ENCODE assay signal across 8 cellular contexts in the genomic region with DNA sequence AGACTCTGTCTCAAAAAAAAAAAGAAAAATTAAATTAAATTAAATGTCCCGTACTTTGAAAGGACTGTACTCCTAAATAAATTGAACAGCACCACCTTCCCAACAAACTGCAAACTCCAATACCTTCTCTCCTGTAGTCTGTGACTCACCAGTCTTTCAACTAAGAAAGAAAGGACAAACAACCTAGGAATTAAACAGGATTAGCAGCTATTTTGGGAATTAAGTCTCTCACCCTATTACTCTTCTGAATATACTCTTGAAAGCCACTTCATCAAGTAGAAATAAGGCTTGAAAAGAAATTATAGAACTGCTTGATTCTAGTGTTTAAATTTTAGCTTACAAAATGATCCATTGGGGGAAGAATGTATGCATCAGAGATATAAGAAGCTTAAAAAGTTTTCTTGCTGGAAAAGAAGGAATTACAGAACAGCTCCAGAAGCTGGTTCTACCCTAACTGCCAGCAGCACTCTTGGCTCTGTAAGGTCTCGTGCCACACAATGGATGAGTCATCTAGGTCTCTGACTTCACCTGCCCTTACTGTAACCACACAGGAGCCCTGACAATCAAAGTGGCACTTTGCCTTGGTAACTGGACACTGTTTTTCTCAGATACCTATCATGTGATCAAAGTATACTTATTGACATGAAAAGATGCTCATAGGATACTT. TPM values are rescaled to one million over a fixed set of nuclear protein-coding genes. Genes with fewer than 3 reads are reported as not detected.
A peak's percentile ranks its signal among the peaks of the same experiment; 100 is the strongest.
DNase-seq lines count a peak whose midpoint lies in the region; ATAC-seq lines count a peak whose summit lies in the region.

No MANE protein-coding gene starts in this region.

- DNase-seq in T-helper 2 cell treated with Interferon-gamma antibody and Interleukin-4, amounts not matched to agents 5 μg/mL and 100 μg/mL, for 36 hours (ENCODE audit: low spot score), result peak; percentile 46
- DNase-seq in effector memory CD8-positive, alpha-beta T cell, result no peak
- peak; percentile 31 for DNase-seq in stimulated activated CD4-positive, alpha-beta T cell treated with anti-CD3 and anti-CD28 coated beads, Interleukin-2, amount 100 ng/mL, for 4 hours (ENCODE audit: low read depth)
- DNase-seq in right cardiac atrium, result no peak
- no peak for DNase-seq in Ammon's horn (ENCODE audit: low spot score)

- H3K4me1 ChIP-seq in HUES48 (ENCODE audit: control insufficient read depth, insufficient read depth, low read length) (peaks cover 21% of the 10 kb centered on the region), right cardiac atrium (ENCODE audit: control insufficient read depth, insufficient read depth, low read length) (peaks cover 3% of the 10 kb centered on the region)

- intact Hi-C loops in right cardiac atrium (cut with DNase I), result no loop called here

- H3K27ac Mint-ChIP-seq in T-helper 2 cell treated with Interferon-gamma antibody and Interleukin-4, amounts not matched to agents 5 μg/mL and 100 μg/mL, for 36 hours, result peak overlapping the region; percentile 76
- H3K27ac Mint-ChIP-seq in effector memory CD8-positive, alpha-beta T cell, result peak overlapping the region in 1 of 2 donors; percentile 66

- H3K27me3 ChIP-seq in HUES48 (ENCODE audit: control insufficient read depth, insufficient read depth, low read length) (no peaks in the 10 kb centered on the region), right cardiac atrium (ENCODE audit: control insufficient read depth, insufficient read depth) (no peaks in the 10 kb centered on the region)

- H3K9me3 ChIP-seq in HUES48 (ENCODE audit: control insufficient read depth, insufficient read depth, low read length), result no peaks in the 10 kb centered on the region
- H3K9me3 ChIP-seq in right cardiac atrium (ENCODE audit: control insufficient read depth, low read length), result no peaks in the 10 kb centered on the region

- 88% methylated on average over 2 of the region's 2 CpGs for WGBS in right cardiac atrium

- no peak overlapping the region for H3K9ac ChIP-seq in HUES48 (ENCODE audit: low read depth, low read length)

- peaks cover 8% of the 10 kb centered on the region for H3K36me3 Mint-ChIP-seq in T-helper 2 cell treated with Interferon-gamma antibody and Interleukin-4, amounts not matched to agents 5 μg/mL and 100 μg/mL, for 36 hours (ENCODE audit: low read depth)
- H3K36me3 Mint-ChIP-seq in effector memory CD8-positive, alpha-beta T cell (ENCODE audit: insufficient read depth), result no peaks in the 10 kb centered on the region

- peak overlapping the region; percentile 63 for H3K4me3 Mint-ChIP-seq in T-helper 2 cell treated with Interferon-gamma antibody and Interleukin-4, amounts not matched to agents 5 μg/mL and 100 μg/mL, for 36 hours
- peak overlapping the region in 1 of 2 donors; percentile 12 for H3K4me3 Mint-ChIP-seq in effector memory CD8-positive, alpha-beta T cell

- H3K4me3 ChIP-seq in HUES48 (ENCODE audit: low read depth, low read length) (no peak overlapping the region), right cardiac atrium (ENCODE audit: low read length) (no peak overlapping the region)

- no peaks in the 10 kb centered on the region for H3K9me3 Mint-ChIP-seq in T-helper 2 cell treated with Interferon-gamma antibody and Interleukin-4, amounts not matched to agents 5 μg/mL and 100 μg/mL, for 36 hours
- H3K9me3 Mint-ChIP-seq in effector memory CD8-positive, alpha-beta T cell, result no peaks in the 10 kb centered on the region

- peak; percentile 62 for ATAC-seq in GM18498 (IDR thresholded peaks at IDR 0.05; ENCODE audit: unreplicated experiment)
- ATAC-seq in effector memory CD8-positive, alpha-beta T cell (replicated peaks), result peak; percentile 67
- no peak for ATAC-seq in HG03469 (IDR thresholded peaks at IDR 0.05; ENCODE audit: unreplicated experiment)
- ATAC-seq in right cardiac atrium, result no peak

- H3K36me3 ChIP-seq in HUES48 (ENCODE audit: control insufficient read depth, insufficient read depth, low read length), result no peaks in the 10 kb centered on the region

- H3K27me3 Mint-ChIP-seq in T-helper 2 cell treated with Interferon-gamma antibody and Interleukin-4, amounts not matched to agents 5 μg/mL and 100 μg/mL, for 36 hours (ENCODE audit: low read depth), result no peaks in the 10 kb centered on the region
- no peaks in the 10 kb centered on the region for H3K27me3 Mint-ChIP-seq in effector memory CD8-positive, alpha-beta T cell

- H3K27ac ChIP-seq in HUES48 (ENCODE audit: low read depth, low read length) (peak overlapping the region; percentile 89), right cardiac atrium (ENCODE audit: low read length) (no peak overlapping the region)

- peaks cover 26% of the 10 kb centered on the region for H3K4me1 Mint-ChIP-seq in T-helper 2 cell treated with Interferon-gamma antibody and Interleukin-4, amounts not matched to agents 5 μg/mL and 100 μg/mL, for 36 hours (ENCODE audit: low read depth)
- peaks cover 7 to 19% of the 10 kb centered on the region in 2 donors for H3K4me1 Mint-ChIP-seq in effector memory CD8-positive, alpha-beta T cell (ENCODE audit: low read depth in 2 of 2)

RNA-seq across cellular contexts. Expression of gene CERS5, which starts 57.0 kb away (rescaled TPM):
- 10 to 100 TPM; 14.0 to 18.8 (median 17.7) TPM for total RNA-seq in right cardiac atrium
- 15.6 TPM for polyA plus RNA-seq in right cardiac atrium

RNA-seq across cellular contexts. Expression of gene LIMA1, which starts 59.2 kb away (rescaled TPM):
- total RNA-seq in right cardiac atrium, result 10 to 100 TPM; 21.9 to 33.5 (median 23.3) TPM
- 19.9 TPM for polyA plus RNA-seq in right cardiac atrium

Comparison
In these comparisons a context has a peak if more than half of its experiments do, and no peak if none do; other contexts are left out.
1. ATAC-seq: peak in GM18498 (single experiment) and effector memory CD8-positive, alpha-beta T cell (single experiment); none in HG03469 (single experiment) and right cardiac atrium (0 of 2).
2. DNase-seq: peak in T-helper 2 cell treated with Interferon-gamma antibody and Interleukin-4, amounts not matched to agents 5 μg/mL and 100 μg/mL, for 36 hours (single experiment) and stimulated activated CD4-positive, alpha-beta T cell treated with anti-CD3 and anti-CD28 coated beads, Interleukin-2, amount 100 ng/mL, for 4 hours (single experiment); none in effector memory CD8-positive, alpha-beta T cell (0 of 3), right cardiac atrium (0 of 3) and Ammon's horn (single experiment).